ENCODE assay signal across 28 cellular contexts in genomic region chr5:129406440-129406839, GRCh38. TPM values are rescaled to one million over a fixed set of nuclear protein-coding genes. Genes with fewer than 3 reads are reported as not detected.
DNase-seq lines count a peak whose midpoint lies in the region; ATAC-seq, FAIRE-seq and TF ChIP-seq lines count a peak whose summit lies in the region.
"Had no signal": no experiment of that assay in that cellular context is flagged by ENCODE, and none has a peak within 500 bp of the region (broad histone marks: within the 10 kb centered on the region; RNA-seq: fewer than 3 reads in every experiment).

No MANE protein-coding gene starts in this region.

- POLR2A ChIA-PET in A549 (lab: Yijun Ruan, JAX) (no interaction called here), HEK293T (lab: Yijun Ruan, JAX) (interaction anchor here (0.7 kb wide), 1 partner anchor 55 kb away, joined by 4 read pairs; no protein-coding TSS in a partner anchor)

- TF ChIP-seq EP300 in A549 (IDR thresholded peaks at IDR 0.05): no peak

- CTCF ChIA-PET in A549 (lab: Yijun Ruan, JAX) (interaction anchor here (0.6 kb wide), 1 partner anchor 12 kb away, joined by 3 read pairs; no protein-coding TSS in a partner anchor), HEK293T (lab: Yijun Ruan, JAX) (interaction anchor here (0.6 kb wide), 1 partner anchor 156 kb away, joined by 5 read pairs; no protein-coding TSS in a partner anchor)

- no peak for ATAC-seq in A549
- no peak for ATAC-seq in HG03457 (IDR thresholded peaks at IDR 0.05; ENCODE audit: unreplicated experiment)
- no peak for ATAC-seq in HG03469 (IDR thresholded peaks at IDR 0.05; ENCODE audit: unreplicated experiment)
- ATAC-seq: GM12878, HCT116 had no signal

- H3K9me3 ChIP-seq in A549: no peaks in the 10 kb centered on the region
- H3K9me3 ChIP-seq: BE2C; BLaER1 treated with 17β-estradiol and CSF1 and Interleukin-3, amounts not matched to agents 10 nM and 100 nM had no signal

- no peak overlapping the region for H3K27ac ChIP-seq in A549
- H3K27ac ChIP-seq: 22Rv1; BLaER1 treated with 17β-estradiol and CSF1 and Interleukin-3, amounts not matched to agents 10 nM and 100 nM; GM23248 had no signal

- H3K4me1 ChIP-seq in A549: no peaks in the 10 kb centered on the region
- H3K4me1 ChIP-seq: BE2C; BLaER1 treated with 17β-estradiol and CSF1 and Interleukin-3, amounts not matched to agents 10 nM and 100 nM had no signal

- H3K4me3 ChIP-seq in A549 (no peak overlapping the region), fibroblast of villous mesenchyme (ENCODE audit: low read depth, low read length) (no peak overlapping the region)
- H3K4me3 ChIP-seq: BLaER1 treated with 17β-estradiol and CSF1 and Interleukin-3, amounts not matched to agents 10 nM and 100 nM; GM12878; GM23248 had no signal

- TF ChIP-seq CTCF in A549 (IDR thresholded peaks at IDR 0.05) (no peak), fibroblast of villous mesenchyme (IDR thresholded peaks at IDR 0.05; ENCODE audit: insufficient read depth, low read depth, low read length) (no peak)

- FAIRE-seq in A549 (lab: Jason Lieb, UNC): peak; percentile 51
- FAIRE-seq: A204.1, D721Med, GM12878, GM19239, H1 had no signal

- no peak for TF ChIP-seq POLR2A in A549 (IDR thresholded peaks at IDR 0.05; ENCODE audit: low read length)

- TF ChIP-seq RAD21 in A549 (conservative IDR thresholded peaks at IDR 0.05 in 1 of 2, IDR thresholded peaks at IDR 0.05 in 1 of 2): no peak

- no peak overlapping the region for H3K4me2 ChIP-seq in A549
- H3K4me2 ChIP-seq: BLaER1 treated with 17β-estradiol and CSF1 and Interleukin-3, amounts not matched to agents 10 nM and 100 nM had no signal

- DNase-seq in A549 (ENCODE audit: low read depth in 1 of 2, low spot score in 1 of 2): no peak
- peak; percentile 7 for DNase-seq in HEK293T (ENCODE audit: extremely low spot score)
- peak; percentile 81 for DNase-seq in amniotic epithelial cell (ENCODE audit: low read depth)
- peak; percentile 90 for DNase-seq in fibroblast of villous mesenchyme (ENCODE audit: low read depth)
- DNase-seq in NCI-H2171 treated with DMSO at 0.1 percent for 48 hours (lab: John Stamatoyannopoulos, UW): no peak
- no peak for DNase-seq in kidney tubule cell (ENCODE audit: low spot score)
- DNase-seq: ACHN; AML-193; BE2C; CD4-positive, alpha-beta T cell; CD8-positive, alpha-beta memory T cell; DMS 273 treated with DMSO at 0.1 percent for 48 hours; DMS79; EL; GDM1; GM23248; H9 had no signal

TF ChIP-seq in A549, 52 proteins besides CTCF, POLR2A, EP300 and RAD21:
- no peak for TF ChIP-seq FOXS1 (CRISPR knock-in tag; IDR thresholded peaks at IDR 0.05)

TF ChIP-seq in HEK293T, 16 proteins besides CTCF, POLR2A, EP300 and RAD21:
- TF ChIP-seq FOXA1 (IDR thresholded peaks at IDR 0.05) (0 out of 2 replicates have a peak, but pooled peaks have one; percentile 5), TARDBP (IDR thresholded peaks at IDR 0.05) (no peak), CTBP1 (IDR thresholded peaks at IDR 0.05; ENCODE audit: borderline replicate concordance) (peak; percentile 21; the same call in 1 of the 2 replicates), PKNOX1 (IDR thresholded peaks at IDR 0.05) (peak; percentile 77), FOXK2 (IDR thresholded peaks at IDR 0.05) (0 out of 2 replicates have a peak, but pooled peaks have one; percentile 27), L3MBTL2 (conservative IDR thresholded peaks at IDR 0.05) (no peak), ZNF384 (IDR thresholded peaks at IDR 0.05) (0 out of 2 replicates have a peak, but pooled peaks have one; percentile 47)

RNA-seq across cellular contexts. Expression of gene ADAMTS19, which starts 53.7 kb away (rescaled TPM):
- polyA plus RNA-seq in A549 (2011; rRNA removed): not detected in 2 replicates
- not detected in 2 replicates for polyA plus RNA-seq in A549 (2012; cell fraction: cytosol; rRNA removed)
- polyA plus RNA-seq in A549 (2012; cell fraction: nucleus; rRNA removed): not detected in 2 replicates
- polyA plus RNA-seq in A549 (2017; fragmentation: RNase III; extraction: RNeasy Plus Mini Kit Qiagen cat#74134 plus additional on column Dnase treatment): not detected in 3 replicates
- not detected in 2 replicates for polyA minus RNA-seq in A549 (2011; rRNA and poly(A)+ RNA removed)
- 8.7 and 9.5 TPM in 2 replicates for total RNA-seq in fibroblast of villous mesenchyme
- total RNA-seq: CD4-positive, alpha-beta T cell; CD8-positive, alpha-beta memory T cell; GM12878; GM23248 had no signal
- polyA plus RNA-seq: CD14-positive monocyte; CD8-positive, alpha-beta memory T cell; GM12878; GM23248 had no signal

Comparison
In these comparisons a context has a peak if more than half of its experiments do, and no peak if none do; other contexts are left out.
1. DNase-seq: peak in HEK293T (single experiment), amniotic epithelial cell (single experiment) and fibroblast of villous mesenchyme (single experiment); none in A549 (0 of 2), NCI-H2171 treated with DMSO at 0.1 percent for 48 hours (single experiment) and kidney tubule cell (single experiment).